1 cellular context compared by ENCODE assay signal in genomic region chr19:57319869-57320179, GRCh38.
TF ChIP-seq lines count a peak whose summit lies in the region.

No MANE protein-coding gene starts in this region.

TF ChIP-seq in endothelial cell of umbilical vein, 7 proteins besides CTCF, POLR2A, EP300 and RAD21:
- no peak for TF ChIP-seq MYC (IDR thresholded peaks at IDR 0.05; ENCODE audit: low read depth, low read length)
- TF ChIP-seq POLR2AphosphoS5 (IDR thresholded peaks at IDR 0.05; ENCODE audit: insufficient read depth, low read depth, low read length), result no peak
- TF ChIP-seq EZH2 (IDR thresholded peaks at IDR 0.05; ENCODE audit: borderline replicate concordance, low read depth, low read length, severe bottlenecking), result no peak
- TF ChIP-seq GATA2 (IDR thresholded peaks at IDR 0.05; ENCODE audit: insufficient read depth, insufficient read length, low read depth, low read length), result no peak
- TF ChIP-seq FOS (IDR thresholded peaks at IDR 0.05; ENCODE audit: borderline replicate concordance, insufficient read depth, low read length), result no peak
- no peak for TF ChIP-seq JUN (IDR thresholded peaks at IDR 0.05; ENCODE audit: borderline replicate concordance, insufficient read depth, insufficient read length, low read depth)
- TF ChIP-seq, protein P1, sequence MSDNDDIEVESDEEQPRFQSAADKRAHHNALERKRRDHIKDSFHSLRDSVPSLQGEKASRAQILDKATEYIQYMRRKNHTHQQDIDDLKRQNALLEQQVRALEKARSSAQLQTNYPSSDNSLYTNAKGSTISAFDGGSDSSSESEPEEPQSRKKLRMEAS (IDR thresholded peaks at IDR 0.05; ENCODE audit: insufficient read depth, insufficient read length), result no peak
